Comparison of ENCODE assay signal across 29 cellular contexts in genomic region chr1:107662976-107663375, GRCh38.
"Had no signal": no experiment of that assay in that cellular context is flagged by ENCODE, and none has a peak within 500 bp of the region (broad histone marks: within the 10 kb centered on the region; RNA-seq: fewer than 3 reads in every experiment).

No MANE protein-coding gene starts in this region.

- H3K4me1 Mint-ChIP-seq: activated CD4-positive, alpha-beta T cell treated with anti-CD3 and anti-CD28 coated beads, Interleukin-2, amount 10 ng/mL, durations not matched to agents 7 days and 5 days; activated naive CD4-positive, alpha-beta T cell treated with anti-CD3 and anti-CD28 coated beads, Interleukin-2, amount 10 ng/mL, durations not matched to agents 7 days and 5 days; activated naive CD8-positive, alpha-beta T cell treated with anti-CD3 and anti-CD28 coated beads for 36 hours; activated T-helper 17 cell treated with anti-CD3 and anti-CD28 coated beads, Interleukin-2, amount 50 U/mL, for 72 hours; T-cell had no signal

- FAIRE-seq: TTC549 had no signal

- H3K4me1 ChIP-seq: adrenal gland, SJSA1 had no signal

- H3K9me3 Mint-ChIP-seq: activated CD4-positive, alpha-beta memory T cell treated with anti-CD3 and anti-CD28 coated beads for 36 hours; activated CD4-positive, alpha-beta T cell treated with anti-CD3 and anti-CD28 coated beads, Interleukin-2, amount 10 ng/mL, durations not matched to agents 7 days and 5 days; activated naive CD4-positive, alpha-beta T cell treated with anti-CD3 and anti-CD28 coated beads, Interleukin-2, amount 10 ng/mL, durations not matched to agents 7 days and 5 days; activated naive CD8-positive, alpha-beta T cell treated with anti-CD3 and anti-CD28 coated beads for 36 hours; activated T-helper 17 cell treated with anti-CD3 and anti-CD28 coated beads, Interleukin-2, amount 50 U/mL, for 72 hours; T-cell had no signal

- DNase-seq: activated CD4-positive, alpha-beta memory T cell treated with anti-CD3 and anti-CD28 coated beads for 36 hours; activated CD4-positive, alpha-beta T cell treated with anti-CD3 and anti-CD28 coated beads, Interleukin-2, amount 10 ng/mL, durations not matched to agents 7 days and 5 days; activated CD4-positive, CD25-positive, alpha-beta regulatory T cell; activated gamma-delta T cell treated with Interleukin-2 at 50 U/mL for 16 hours; activated naive CD4-positive, alpha-beta T cell treated with anti-CD3 and anti-CD28 coated beads, Interleukin-2, amount 10 ng/mL, durations not matched to agents 7 days and 5 days; activated naive CD8-positive, alpha-beta T cell treated with anti-CD3 and anti-CD28 coated beads for 36 hours; activated T-cell treated with anti-CD3 and anti-CD28 coated beads for 4 hours; activated T-cell treated with anti-CD3 and anti-CD28 coated beads, Interleukin-2, amount 50 U/mL, for 48 hours; adrenal gland; anterior cingulate cortex; cerebellar nuclear complex; Kasumi-1; NCI-H1105 treated with DMSO at 0.1 percent for 48 hours; NCI-H1436 treated with DMSO at 0.1 percent for 48 hours; NCI-H187; NCI-H2081; NCI-H510A treated with DMSO at 0.1 percent for 48 hours; NCI-H69; NK-92 treated with Interleukin-12 subunit alpha and Interleukin-12 subunit beta, amount 100 ng/mL, for 24 hours; OCI-M1; Right ventricle myocardium superior; RPMI8226; T-cell; T-helper 2 cell; T1000 had no signal

- H3K4me3 ChIP-seq: adrenal gland, SJSA1 had no signal

- H3K4me3 Mint-ChIP-seq: activated CD4-positive, alpha-beta memory T cell treated with anti-CD3 and anti-CD28 coated beads for 36 hours; activated CD4-positive, alpha-beta T cell treated with anti-CD3 and anti-CD28 coated beads, Interleukin-2, amount 10 ng/mL, durations not matched to agents 7 days and 5 days; activated naive CD4-positive, alpha-beta T cell treated with anti-CD3 and anti-CD28 coated beads, Interleukin-2, amount 10 ng/mL, durations not matched to agents 7 days and 5 days; activated naive CD8-positive, alpha-beta T cell treated with anti-CD3 and anti-CD28 coated beads for 36 hours; activated T-helper 17 cell treated with anti-CD3 and anti-CD28 coated beads, Interleukin-2, amount 50 U/mL, for 72 hours; T-cell had no signal

- H3K27me3 ChIP-seq: adrenal gland, SJSA1 had no signal

- H3K27ac Mint-ChIP-seq: activated CD4-positive, alpha-beta memory T cell treated with anti-CD3 and anti-CD28 coated beads for 36 hours; activated CD4-positive, alpha-beta T cell treated with anti-CD3 and anti-CD28 coated beads, Interleukin-2, amount 10 ng/mL, durations not matched to agents 7 days and 5 days; activated naive CD4-positive, alpha-beta T cell treated with anti-CD3 and anti-CD28 coated beads, Interleukin-2, amount 10 ng/mL, durations not matched to agents 7 days and 5 days; activated naive CD8-positive, alpha-beta T cell treated with anti-CD3 and anti-CD28 coated beads for 36 hours; activated T-helper 17 cell treated with anti-CD3 and anti-CD28 coated beads, Interleukin-2, amount 50 U/mL, for 72 hours; T-cell had no signal

- ATAC-seq: activated T-helper 17 cell treated with anti-CD3 and anti-CD28 coated beads, Interleukin-2, amount 50 U/mL, for 72 hours; Panc1; T-cell had no signal

- H3K27ac ChIP-seq: adrenal gland, SJSA1 had no signal

- H3K27me3 Mint-ChIP-seq: activated CD4-positive, alpha-beta memory T cell treated with anti-CD3 and anti-CD28 coated beads for 36 hours; activated CD4-positive, alpha-beta T cell treated with anti-CD3 and anti-CD28 coated beads, Interleukin-2, amount 10 ng/mL, durations not matched to agents 7 days and 5 days; activated naive CD4-positive, alpha-beta T cell treated with anti-CD3 and anti-CD28 coated beads, Interleukin-2, amount 10 ng/mL, durations not matched to agents 7 days and 5 days; activated naive CD8-positive, alpha-beta T cell treated with anti-CD3 and anti-CD28 coated beads for 36 hours; activated T-helper 17 cell treated with anti-CD3 and anti-CD28 coated beads, Interleukin-2, amount 50 U/mL, for 72 hours; T-cell had no signal

- H3K9me3 ChIP-seq: adrenal gland, SJSA1 had no signal

- H3K36me3 ChIP-seq: adrenal gland, SJSA1 had no signal

- H3K36me3 Mint-ChIP-seq: activated CD4-positive, alpha-beta memory T cell treated with anti-CD3 and anti-CD28 coated beads for 36 hours; activated naive CD4-positive, alpha-beta T cell treated with anti-CD3 and anti-CD28 coated beads, Interleukin-2, amount 10 ng/mL, durations not matched to agents 7 days and 5 days had no signal
